In genomic region chr2:181949047-181949446, GRCh38 we compare ENCODE assay signal across 21 cellular contexts.
A peak's percentile ranks its signal among the peaks of the same experiment; 100 is the strongest.
DNase-seq lines count a peak whose midpoint lies in the region; ATAC-seq and TF ChIP-seq lines count a peak whose summit lies in the region.
"Had no signal": no experiment of that assay in that cellular context is flagged by ENCODE, and none has a peak within 500 bp of the region (broad histone marks: within the 10 kb centered on the region; RNA-seq: fewer than 3 reads in every experiment).

No MANE protein-coding gene starts in this region.

- TF ChIP-seq CTCF in AG10803 (conservative IDR thresholded peaks at IDR 0.05; ENCODE audit: low read length) (no peak), brain microvascular endothelial cell (IDR thresholded peaks at IDR 0.05; ENCODE audit: low read depth, low read length, missing control alignments) (no peak)

- H3K36me3 ChIP-seq in brain microvascular endothelial cell (replicated peaks): no peaks in the 10 kb centered on the region
- H3K36me3 ChIP-seq: ovary, WERI-Rb-1 had no signal

- no peak overlapping the region for H3K4me3 ChIP-seq in AG10803 (ENCODE audit: low read length)
- H3K4me3 ChIP-seq in brain microvascular endothelial cell (ENCODE audit: low read depth, low read length): no peak overlapping the region
- H3K4me3 ChIP-seq: lung, ovary had no signal

- no peak for ATAC-seq in GM18498 (IDR thresholded peaks at IDR 0.05; ENCODE audit: unreplicated experiment)
- ATAC-seq: activated T-cell treated with anti-CD3 and anti-CD28 coated beads, Interleukin-2, amount 50 U/mL, for 4 hours; stimulated activated naive CD8-positive, alpha-beta T cell treated with anti-CD3 and anti-CD28 coated beads, Interleukin-15, amount 100 ng/mL, for 72 hours; T-cell had no signal

- H3K27ac ChIP-seq in brain microvascular endothelial cell: no peak overlapping the region
- H3K27ac ChIP-seq: ovary, WERI-Rb-1 had no signal

- in situ Hi-C loops in brain microvascular endothelial cell (cut with HindIII; ENCODE audit: low pct_ligation_motif_present, low sequenced_read_pairs): no loop called here

- H3K27me3 ChIP-seq in brain microvascular endothelial cell (replicated peaks): no peaks in the 10 kb centered on the region
- H3K27me3 ChIP-seq: ovary had no signal

- DNase-seq in AG10803 (ENCODE audit: low read depth) (peak; percentile 53), HS-5 (ENCODE audit: low read depth) (peak; percentile 49), brain microvascular endothelial cell (peak; percentile 16), islet precursor cell (peak; percentile 71), GOT3 (lab: John Stamatoyannopoulos, UW) (no peak), nucleus accumbens (lab: John Stamatoyannopoulos, UW) (no peak), NCI-H2196 treated with DMSO at 0.1 percent for 48 hours (lab: John Stamatoyannopoulos, UW; ENCODE audit: unreplicated experiment) (no peak)
- DNase-seq: activated CD4-positive, alpha-beta memory T cell treated with anti-CD3 and anti-CD28 coated beads, Interleukin-2, amount 10 ng/mL, durations not matched to agents 7 days and 5 days; activated T-cell treated with anti-CD3 and anti-CD28 coated beads, Interleukin-2, amount 50 U/mL, for 4 hours; dermis blood vessel endothelial cell; glutamatergic neuron; NCI-H446 treated with DMSO at 0.1 percent for 48 hours; NK-92 treated with Interleukin-12 subunit alpha and Interleukin-12 subunit beta, amount 100 ng/mL, for 24 hours; ovary; RPMI8226; stimulated activated CD4-positive, alpha-beta T cell treated with anti-CD3 and anti-CD28 coated beads, Interleukin-2, amount 100 ng/mL, for 24 hours; stimulated activated naive CD8-positive, alpha-beta T cell treated with anti-CD3 and anti-CD28 coated beads, Interleukin-15, amount 100 ng/mL, for 72 hours; T-cell; WERI-Rb-1 had no signal

Comparison
In these comparisons a context has a peak if more than half of its experiments do, and no peak if none do; other contexts are left out.
1. DNase-seq: peak in AG10803 (single experiment), HS-5 (single experiment), brain microvascular endothelial cell (single experiment) and islet precursor cell (single experiment); none in GOT3 (single experiment), nucleus accumbens (0 of 56) and NCI-H2196 treated with DMSO at 0.1 percent for 48 hours (single experiment).